ENCODE assay signal across 11 cellular contexts in genomic region chr9:38681747-38682227, GRCh38. TPM values are rescaled to one million over a fixed set of nuclear protein-coding genes. Genes with fewer than 3 reads are reported as not detected.
DNase-seq lines count a peak whose midpoint lies in the region; ATAC-seq, FAIRE-seq and TF ChIP-seq lines count a peak whose summit lies in the region.
"Had no signal": no experiment of that assay in that cellular context is flagged by ENCODE, and none has a peak within 500 bp of the region (broad histone marks: within the 10 kb centered on the region; RNA-seq: fewer than 3 reads in every experiment).

No MANE protein-coding gene starts in this region.

- H3K27me3 ChIP-seq in RWPE2 (ENCODE audit: insufficient read depth, poor library complexity, severe bottlenecking), result no peaks in the 10 kb centered on the region
- H3K27me3 ChIP-seq: transverse colon had no signal

- H3K27ac Mint-ChIP-seq in activated T-cell treated with anti-CD3 and anti-CD28 coated beads, Interleukin-2, amount 50 U/mL, for 72 hours, result no peak overlapping the region
- H3K27ac Mint-ChIP-seq: natural killer cell treated with Interleukin-12 subunit alpha and Interleukin-12 subunit beta and Interleukin-15 and Interleukin-18, amount 100 ng/mL, for 72 hours had no signal

- no peaks in the 10 kb centered on the region for H3K36me3 Mint-ChIP-seq in activated T-cell treated with anti-CD3 and anti-CD28 coated beads, Interleukin-2, amount 50 U/mL, for 72 hours (ENCODE audit: insufficient read depth in 2 of 2)
- H3K36me3 Mint-ChIP-seq: natural killer cell treated with Interleukin-12 subunit alpha and Interleukin-12 subunit beta and Interleukin-15 and Interleukin-18, amount 100 ng/mL, for 72 hours had no signal

- H3K27ac ChIP-seq in RWPE2 (ENCODE audit: poor library complexity, severe bottlenecking), result peak overlapping the region; percentile 99
- H3K27ac ChIP-seq: transverse colon had no signal

- H3K27me3 Mint-ChIP-seq in activated T-cell treated with anti-CD3 and anti-CD28 coated beads, Interleukin-2, amount 50 U/mL, for 72 hours (ENCODE audit: low read depth), result peaks cover 6% of the 10 kb centered on the region

- peaks cover 25% of the 10 kb centered on the region for H3K4me1 ChIP-seq in RWPE2 (ENCODE audit: insufficient read depth, poor library complexity, severe bottlenecking)

- no peak overlapping the region for H3K4me3 Mint-ChIP-seq in activated T-cell treated with anti-CD3 and anti-CD28 coated beads, Interleukin-2, amount 50 U/mL, for 72 hours
- H3K4me3 Mint-ChIP-seq: natural killer cell treated with Interleukin-12 subunit alpha and Interleukin-12 subunit beta and Interleukin-15 and Interleukin-18, amount 100 ng/mL, for 72 hours had no signal

- no peaks in the 10 kb centered on the region for H3K4me1 Mint-ChIP-seq in activated T-cell treated with anti-CD3 and anti-CD28 coated beads, Interleukin-2, amount 50 U/mL, for 72 hours (ENCODE audit: low read depth)

- H3K9me3 Mint-ChIP-seq in activated T-cell treated with anti-CD3 and anti-CD28 coated beads, Interleukin-2, amount 50 U/mL, for 72 hours, result no peaks in the 10 kb centered on the region
- H3K9me3 Mint-ChIP-seq: natural killer cell treated with Interleukin-12 subunit alpha and Interleukin-12 subunit beta and Interleukin-15 and Interleukin-18, amount 100 ng/mL, for 72 hours had no signal

- DNase-seq in activated T-cell treated with anti-CD3 and anti-CD28 coated beads, Interleukin-2, amount 50 U/mL, for 72 hours, result no peak
- DNase-seq in activated T-cell treated with anti-CD3 and anti-CD28 coated beads for 4 hours, result no peak
- no peak for DNase-seq in RWPE2 (ENCODE audit: low spot score)
- DNase-seq in fibroblast of peridontal ligament (ENCODE audit: extremely low read depth), result peak; percentile 34
- peak; percentile 48 for DNase-seq in urothelium cell line (ENCODE audit: low spot score)
- DNase-seq in NCI-H1694 (lab: John Stamatoyannopoulos, UW), result no peak
- DNase-seq: transverse colon had no signal

- no peak overlapping the region for H3K4me3 ChIP-seq in RWPE2 (ENCODE audit: severe bottlenecking)
- H3K4me3 ChIP-seq: transverse colon had no signal

- FAIRE-seq in urothelium cell line (lab: Jason Lieb, UNC), result peak; percentile 68
- FAIRE-seq: A204.1 had no signal

- no peaks in the 10 kb centered on the region for H3K9me3 ChIP-seq in RWPE2 (ENCODE audit: severe bottlenecking)
- H3K9me3 ChIP-seq: transverse colon had no signal

- ATAC-seq in activated T-cell treated with anti-CD3 and anti-CD28 coated beads, Interleukin-2, amount 50 U/mL, for 72 hours (replicated peaks in 1 of 2), result peak; percentile 13 to 54
- ATAC-seq in RWPE2 (ENCODE audit: low read depth), result peak; percentile 80
- no peak for ATAC-seq in GM18907 (IDR thresholded peaks at IDR 0.05; ENCODE audit: unreplicated experiment)
- ATAC-seq in HG03521 (IDR thresholded peaks at IDR 0.05; ENCODE audit: unreplicated experiment), result no peak

- no peak for TF ChIP-seq CTCF in RWPE2 (IDR thresholded peaks at IDR 0.05; ENCODE audit: poor library complexity, severe bottlenecking)

- H3K36me3 ChIP-seq in RWPE2 (ENCODE audit: low read depth), result no peaks in the 10 kb centered on the region
- H3K36me3 ChIP-seq: transverse colon had no signal

RNA-seq across cellular contexts. Expression of gene FAM240B, which starts 38.1 kb away (rescaled TPM):
- not detected for total RNA-seq in activated T-cell treated with anti-CD3 and anti-CD28 coated beads, Interleukin-2, amount 50 U/mL, for 72 hours
- total RNA-seq: natural killer cell treated with Interleukin-12 subunit alpha and Interleukin-12 subunit beta and Interleukin-15 and Interleukin-18, amount 100 ng/mL, for 72 hours; transverse colon had no signal

Comparison
In these comparisons a context has a peak if more than half of its experiments do, and no peak if none do; other contexts are left out.
1. ATAC-seq: peak in activated T-cell treated with anti-CD3 and anti-CD28 coated beads, Interleukin-2, amount 50 U/mL, for 72 hours (2 of 2) and RWPE2 (single experiment); none in GM18907 (single experiment) and HG03521 (single experiment).
2. DNase-seq: peak in fibroblast of peridontal ligament (single experiment) and urothelium cell line (single experiment); none in activated T-cell treated with anti-CD3 and anti-CD28 coated beads, Interleukin-2, amount 50 U/mL, for 72 hours (0 of 2), activated T-cell treated with anti-CD3 and anti-CD28 coated beads for 4 hours (single experiment), RWPE2 (single experiment) and NCI-H1694 (single experiment).